In the genomic region with DNA sequence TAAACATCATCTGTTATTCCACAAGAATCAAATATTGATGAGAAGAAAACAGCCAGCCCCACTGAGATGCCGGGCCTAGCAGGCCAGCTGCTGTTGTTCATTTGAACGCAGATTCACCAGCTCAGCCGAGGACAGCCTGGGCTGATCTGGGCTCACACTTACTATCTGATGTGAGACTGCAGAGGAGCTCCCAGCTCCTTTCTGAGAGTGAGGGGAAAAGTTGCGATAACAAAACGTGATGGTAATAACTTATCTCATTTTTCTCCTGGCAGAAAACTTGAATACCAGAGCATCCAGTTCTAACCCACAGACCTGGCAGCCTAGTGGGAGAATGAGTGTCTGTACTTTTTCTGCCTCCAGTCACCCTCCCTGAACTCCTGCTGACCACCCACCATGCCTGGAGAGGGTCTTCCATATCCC, we compare ENCODE assay signal across 12 cellular contexts. TPM values are rescaled to one million over a fixed set of nuclear protein-coding genes. Genes with fewer than 3 reads are reported as not detected.
DNase-seq lines count a peak whose midpoint lies in the region; ATAC-seq, FAIRE-seq and TF ChIP-seq lines count a peak whose summit lies in the region.
"Had no signal": no experiment of that assay in that cellular context is flagged by ENCODE, and none has a peak within 500 bp of the region (broad histone marks: within the 10 kb centered on the region; RNA-seq: fewer than 3 reads in every experiment).

No MANE protein-coding gene starts in this region.

- FAIRE-seq in small intestine (lab: Jason Lieb, UNC), result no peak

- H3K9me3 ChIP-seq in HEK293 (ENCODE audit: control insufficient read depth, insufficient read depth, low read depth, low read length), result no peaks in the 10 kb centered on the region
- H3K9me3 ChIP-seq in right atrium auricular region, result peaks cover 0 to 6% of the 10 kb centered on the region in 2 donors
- H3K9me3 ChIP-seq in small intestine (ENCODE audit: control insufficient read depth, low read depth), result no peaks in the 10 kb centered on the region

- POLR2A ChIA-PET in HEK293 (lab: Yijun Ruan, JAX), result interaction anchor here (1.0 kb wide), 1 partner anchor 10 kb away, joined by 5 read pairs; no protein-coding TSS in a partner anchor

- peak; percentile 91 for DNase-seq in amniotic epithelial cell (ENCODE audit: low read depth)
- peak; percentile 62 for DNase-seq in right atrium auricular region (ENCODE audit: low spot score)
- no peak for DNase-seq in small intestine
- no peak for DNase-seq in H4 (ENCODE audit: low spot score)
- DNase-seq in activated CD4-positive, CD25-positive, alpha-beta regulatory T cell treated with anti-CD3 and anti-CD28 coated beads, Interleukin-2, amount 50 U/mL, for 72 hours, result no peak
- no peak for DNase-seq in left lobe of liver (ENCODE audit: low spot score)
- DNase-seq: activated B cell treated with CpG ODN at 0.5 μM for 24 hours; activated T-cell treated with anti-CD3 and anti-CD28 coated beads, Interleukin-2, amount 50 U/mL, for 48 hours; midbrain; SIG-M5 had no signal

- H3K27me3 ChIP-seq in right atrium auricular region, result no peaks in the 10 kb centered on the region
- H3K27me3 ChIP-seq in small intestine (ENCODE audit: control insufficient read depth in 2 of 2, insufficient read depth in 2 of 2, low read length in 2 of 2), result no peaks in the 10 kb centered on the region

- TF ChIP-seq CTCF in HEK293 (tag by site-specific recombination; IDR thresholded peaks at IDR 0.05) (no peak), right atrium auricular region (IDR thresholded peaks at IDR 0.05) (no peak)

- CTCF ChIA-PET in HEK293 (lab: Yijun Ruan, JAX), result interaction anchor here (0.5 to 17.7 kb wide), 6 partner anchors 7 to 60 kb away, joined by 3 to 234 read pairs (median 8); a partner anchor contains a TSS

- 15 to 53% (median 39%) methylated on average over 5 of the region's 5 CpGs for WGBS in small intestine, 3 donors

- no peaks in the 10 kb centered on the region for H3K36me3 ChIP-seq in HEK293 (ENCODE audit: control insufficient read depth in 2 of 2, insufficient read depth in 1 of 2, low read length in 2 of 2)
- no peaks in the 10 kb centered on the region for H3K36me3 ChIP-seq in right atrium auricular region
- no peaks in the 10 kb centered on the region for H3K36me3 ChIP-seq in small intestine (ENCODE audit: control insufficient read depth in 2 of 2, insufficient read depth in 2 of 2, low read length in 2 of 2)

- H3K4me1 ChIP-seq in HEK293 (ENCODE audit: control insufficient read depth, insufficient read depth, low read length), result peaks cover 3% of the 10 kb centered on the region; the same call in 1 of the 2 replicates
- H3K4me1 ChIP-seq in right atrium auricular region, result peaks cover 0 to 22% of the 10 kb centered on the region in 2 donors
- H3K4me1 ChIP-seq in small intestine (ENCODE audit: control insufficient read depth in 2 of 2, insufficient read depth in 1 of 2, low read depth in 1 of 2, low read length in 1 of 2), result peaks cover 6 to 13% of the 10 kb centered on the region in 2 donors

- H3K27ac ChIP-seq in HEK293 (ENCODE audit: extremely low read depth, low read depth, low read length) (0 out of 2 replicates have a peak overlapping the region, but pooled peaks have one; percentile 6), right atrium auricular region (peak overlapping the region; percentile 67 to 79), small intestine (ENCODE audit: low read depth in 1 of 2, low read length in 1 of 2) (peak overlapping the region; percentile 26 to 50)

- H3K4me3 ChIP-seq in HEK293 (ENCODE audit: low read depth, low read length), result no peak overlapping the region
- no peak overlapping the region for H3K4me3 ChIP-seq in right atrium auricular region
- H3K4me3 ChIP-seq in small intestine (ENCODE audit: low read depth in 1 of 2, low read length in 2 of 2), result no peak overlapping the region

- ATAC-seq in left lobe of liver, result no peak
- ATAC-seq in HG03039 (IDR thresholded peaks at IDR 0.05; ENCODE audit: unreplicated experiment), result no peak

TF ChIP-seq in HEK293, 187 proteins besides CTCF, POLR2A, EP300 and RAD21:
- TF ChIP-seq FEZF1 (tag by site-specific recombination; IDR thresholded peaks at IDR 0.05), result 0 out of 2 replicates have a peak, but pooled peaks have one; percentile 10
- no peak for TF ChIP-seq ZNF112 (tag by site-specific recombination; IDR thresholded peaks at IDR 0.05)
- 0 out of 2 replicates have a peak, but pooled peaks have one; percentile 3 for TF ChIP-seq SP7 (tag by site-specific recombination; IDR thresholded peaks at IDR 0.05)

RNA-seq across cellular contexts. Expression of a gene that starts 14.5 kb away (rescaled TPM):
- total RNA-seq in right atrium auricular region (not detected), left lobe of liver (not detected)
- 10 to 100 TPM in 2 of 3 donors, 1 to 10 TPM in 1; 2.6 to 26.7 (median 17.2) TPM for polyA plus RNA-seq in small intestine
- not detected in 2 replicates for total RNA-seq in H4 (2014; rRNA removed; shearing (Covaris generic))

RNA-seq across cellular contexts. Expression of a gene that starts 36.3 kb away (rescaled TPM):
- total RNA-seq in right atrium auricular region (under 1 TPM; 0.33 to 0.43 TPM), left lobe of liver (0.13 TPM)
- 10 to 100 TPM; 12.5 to 26.2 (median 19.5) TPM for polyA plus RNA-seq in small intestine
- total RNA-seq in H4 (2014; rRNA removed; shearing (Covaris generic)), result 0.99 and 1.2 TPM in 2 replicates

Comparison
In these comparisons a context has a peak if more than half of its experiments do, and no peak if none do; other contexts are left out.
1. H3K27ac ChIP-seq: peak in every context shown above with its lines; median percentile 73 in right atrium auricular region; 38 in small intestine; 6 in HEK293.
2. DNase-seq: peak in amniotic epithelial cell (single experiment) and right atrium auricular region (single experiment); none in small intestine (single experiment), H4 (single experiment), activated CD4-positive, CD25-positive, alpha-beta regulatory T cell treated with anti-CD3 and anti-CD28 coated beads, Interleukin-2, amount 50 U/mL, for 72 hours (single experiment) and left lobe of liver (single experiment).